27 cellular contexts compared by ENCODE assay signal in genomic region chr16:52630711-52631110, GRCh38.
"Had no signal": no experiment of that assay in that cellular context is flagged by ENCODE, and none has a peak within 500 bp of the region (broad histone marks: within the 10 kb centered on the region; RNA-seq: fewer than 3 reads in every experiment).

No MANE protein-coding gene starts in this region.

- FAIRE-seq: urothelium cell line had no signal

- H3K36me3 ChIP-seq: stomach, suprapubic skin, thoracic aorta, thyroid gland, tibial artery, tibial nerve, transverse colon, upper lobe of left lung, upper lobe of right lung, uterus, vagina had no signal

- H3K27ac ChIP-seq: stomach, suprapubic skin, testis, thoracic aorta, thyroid gland, tibial artery, tibial nerve, transverse colon, upper lobe of left lung, upper lobe of right lung, uterus, vagina had no signal

- H3K4me3 ChIP-seq: stomach, suprapubic skin, testis, thoracic aorta, thyroid gland, tibial artery, tibial nerve, transverse colon, upper lobe of left lung, upper lobe of right lung, uterus, vagina had no signal

- ATAC-seq: stimulated activated effector memory CD8-positive, alpha-beta T cell treated with anti-CD3 and anti-CD28 coated beads, Interleukin-12 subunit alpha, Interleukin-12 subunit beta, amount 100 ng/mL, for 72 hours; stimulated activated memory B cell treated with anti-CD40 and anti-IgM and Interleukin-4, amounts not matched to agents 10 μg/mL and 1 μg/mL and 100 μg/mL, for 72 hours; stimulated activated naive B cell treated with anti-CD40 and anti-IgM and Interleukin-4, amounts not matched to agents 10 μg/mL and 1 μg/mL and 100 μg/mL, for 72 hours; stimulated activated naive CD8-positive, alpha-beta T cell treated with anti-CD3 and anti-CD28 coated beads, Interleukin-15, amount 100 ng/mL, for 72 hours; stimulated activated naive CD8-positive, alpha-beta T cell treated with anti-CD3 and anti-CD28 coated beads, Interleukin-15, Interleukin-2, amounts not matched to agents 100 U/mL and 50 U/mL, for 24 hours; upper lobe of right lung had no signal

- H3K4me1 ChIP-seq: stomach, suprapubic skin, testis, thyroid gland, tibial artery, tibial nerve, transverse colon, upper lobe of left lung, upper lobe of right lung, uterus, vagina had no signal

- DNase-seq: stimulated activated CD4-positive, alpha-beta T cell treated with anti-CD3 and anti-CD28 coated beads, Interleukin-2, amount 100 ng/mL, for 48 hours; stimulated activated CD4-positive, alpha-beta T cell treated with anti-CD3 and anti-CD28 coated beads, Interleukin-4, amount 100 ng/mL, for 1 hour; stimulated activated CD4-positive, alpha-beta T cell treated with anti-CD3 and anti-CD28 coated beads, Interleukin-4, amount 100 ng/mL, for 24 hours; stimulated activated CD4-positive, alpha-beta T cell treated with anti-CD3 and anti-CD28 coated beads, Interleukin-4, amount 100 ng/mL, for 4 hours; stimulated activated CD8-positive, alpha-beta memory T cell treated with anti-CD3 and anti-CD28 coated beads, Interleukin-4, amount 100 ng/mL, for 48 hours; stimulated activated naive B cell treated with anti-CD40 and anti-IgM and Interleukin-4, amounts not matched to agents 10 μg/mL and 1 μg/mL and 100 μg/mL, for 72 hours; stimulated activated naive CD4-positive, alpha-beta T cell; stimulated activated naive CD4-positive, alpha-beta T cell treated with Interleukin-2 at 50 U/mL for 16 hours; stimulated activated naive CD8-positive, alpha-beta T cell treated with anti-CD3 and anti-CD28 coated beads, Interleukin-15, amount 100 ng/mL, for 72 hours; stimulated activated naive CD8-positive, alpha-beta T cell treated with anti-CD3 and anti-CD28 coated beads, Interleukin-15, Interleukin-2, amounts not matched to agents 100 U/mL and 50 U/mL, for 24 hours; stomach; substantia nigra; testis; thyroid gland; tibial artery; transverse colon; trophoblast cell; upper lobe of left lung; upper lobe of right lung; uterus had no signal

- H3K27me3 ChIP-seq: stomach, suprapubic skin, testis, thyroid gland, tibial artery, tibial nerve, transverse colon, upper lobe of left lung, upper lobe of right lung, uterus, vagina had no signal

- H3K9me3 ChIP-seq: suprapubic skin, testis, thoracic aorta, thyroid gland, transverse colon, upper lobe of right lung, uterus, vagina had no signal
